ENCODE assay signal across 20 cellular contexts in the genomic region with DNA sequence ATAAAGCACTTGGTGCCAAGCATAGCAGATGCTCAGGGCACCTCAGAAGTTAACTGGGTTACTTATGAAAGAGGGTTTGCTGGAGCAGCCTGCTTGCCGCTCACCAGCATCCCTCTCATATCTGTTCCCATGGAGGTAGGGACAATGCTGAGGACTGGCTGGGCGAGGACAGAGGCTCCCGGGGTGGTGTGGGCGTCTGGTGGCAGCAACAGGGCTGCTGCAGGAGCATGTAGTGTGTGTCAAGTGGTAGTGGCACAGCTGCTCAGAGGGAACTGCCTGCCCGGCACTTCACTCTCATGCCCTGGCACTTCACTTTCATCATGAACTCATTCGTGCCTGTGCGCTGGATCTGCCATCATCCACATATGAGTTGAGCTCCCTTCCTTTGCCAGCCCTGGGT.
"Had no signal": no experiment of that assay in that cellular context is flagged by ENCODE, and none has a peak within 500 bp of the region (broad histone marks: within the 10 kb centered on the region; RNA-seq: fewer than 3 reads in every experiment).

No MANE protein-coding gene starts in this region.

- H3K36me3 ChIP-seq: esophagus squamous epithelium, spleen, thoracic aorta, tibial nerve, upper lobe of left lung had no signal

- H3K27ac ChIP-seq: esophagus squamous epithelium, psoas muscle, skin epidermis, spleen, thoracic aorta, tibial nerve, upper lobe of left lung had no signal

- H3K9me3 ChIP-seq: esophagus squamous epithelium, mucosa of descending colon, psoas muscle, spleen, thoracic aorta, tibial nerve, upper lobe of left lung had no signal

- H3K4me1 ChIP-seq: psoas muscle, tibial nerve had no signal

- H3K4me3 ChIP-seq: esophagus squamous epithelium, lung, mucosa of descending colon, psoas muscle, skin epidermis, spleen, thoracic aorta, tibial nerve, upper lobe of left lung had no signal

- DNase-seq: effector memory CD4-positive, alpha-beta T cell; erythroblast; esophagus squamous epithelium; hypothalamus; immature natural killer cell; islet precursor cell; left ventricle myocardium superior; mucosa of descending colon; naive B cell; right cardiac atrium; spleen; stimulated activated CD4-positive, alpha-beta T cell treated with anti-CD3 and anti-CD28 coated beads, Interleukin-4, amount 100 ng/mL, for 4 hours; stimulated activated naive CD8-positive, alpha-beta T cell treated with anti-CD3 and anti-CD28 coated beads, Interleukin-15, Interleukin-2, amounts not matched to agents 100 U/mL and 50 U/mL, for 24 hours; substantia nigra; upper lobe of left lung had no signal
